ENCODE assay signal across 2 cellular contexts in genomic region chr7:76512941-76513816, GRCh38.
TF ChIP-seq lines count a peak whose summit lies in the region.

No MANE protein-coding gene starts in this region.

TF ChIP-seq in HCT116, 20 proteins besides CTCF, POLR2A, EP300 and RAD21:
- TF ChIP-seq SP1 (IDR thresholded peaks at IDR 0.05; ENCODE audit: low read depth) (no peak), EZH2 (IDR thresholded peaks at IDR 0.05) (no peak), JUND (IDR thresholded peaks at IDR 0.05) (no peak), CBX3 (IDR thresholded peaks at IDR 0.05; ENCODE audit: low read depth) (no peak), ZFX (IDR thresholded peaks at IDR 0.05) (no peak), YY1 (IDR thresholded peaks at IDR 0.05; ENCODE audit: extremely low read depth, insufficient replicate concordance, low read depth, low read length) (no peak), ZBTB33 (IDR thresholded peaks at IDR 0.05; ENCODE audit: extremely low read depth, insufficient replicate concordance, low read length) (no peak), ELF1 (IDR thresholded peaks at IDR 0.05; ENCODE audit: borderline replicate concordance, low read depth) (no peak), MAX (IDR thresholded peaks at IDR 0.05) (no peak), TCF7L2 (IDR thresholded peaks at IDR 0.05; ENCODE audit: borderline replicate concordance, extremely low read depth, insufficient read depth, insufficient read length) (no peak), ZNF274 (IDR thresholded peaks at IDR 0.05; ENCODE audit: low read depth, low read length) (no peak)
TF ChIP-seq in HCT116: peak in this region for 0.

TF ChIP-seq in K562, 482 proteins besides CTCF, POLR2A, EP300 and RAD21:
- TF ChIP-seq ZBTB33 (CRISPR knock-in tag; IDR thresholded peaks at IDR 0.05) (peak; percentile 43; the same call in 1 of the 2 replicates), ZBTB7A (IDR thresholded peaks at IDR 0.05; ENCODE audit: borderline replicate concordance, control insufficient read depth, low read depth, low read length) (peak; percentile 30; the same call in 1 of the 2 replicates), ZBTB43 (CRISPR knock-in tag; IDR thresholded peaks at IDR 0.05) (no peak)
- TF ChIP-seq, protein P1, sequence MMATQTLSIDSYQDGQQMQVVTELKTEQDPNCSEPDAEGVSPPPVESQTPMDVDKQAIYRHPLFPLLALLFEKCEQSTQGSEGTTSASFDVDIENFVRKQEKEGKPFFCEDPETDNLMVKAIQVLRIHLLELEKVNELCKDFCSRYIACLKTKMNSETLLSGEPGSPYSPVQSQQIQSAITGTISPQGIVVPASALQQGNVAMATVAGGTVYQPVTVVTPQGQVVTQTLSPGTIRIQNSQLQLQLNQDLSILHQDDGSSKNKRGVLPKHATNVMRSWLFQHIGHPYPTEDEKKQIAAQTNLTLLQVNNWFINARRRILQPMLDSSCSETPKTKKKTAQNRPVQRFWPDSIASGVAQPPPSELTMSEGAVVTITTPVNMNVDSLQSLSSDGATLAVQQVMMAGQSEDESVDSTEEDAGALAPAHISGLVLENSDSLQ (IDR thresholded peaks at IDR 0.05) = peak; percentile 9; the same call in 1 of the 2 replicates
